Comparison of ENCODE assay signal across 24 cellular contexts in the genomic region with DNA sequence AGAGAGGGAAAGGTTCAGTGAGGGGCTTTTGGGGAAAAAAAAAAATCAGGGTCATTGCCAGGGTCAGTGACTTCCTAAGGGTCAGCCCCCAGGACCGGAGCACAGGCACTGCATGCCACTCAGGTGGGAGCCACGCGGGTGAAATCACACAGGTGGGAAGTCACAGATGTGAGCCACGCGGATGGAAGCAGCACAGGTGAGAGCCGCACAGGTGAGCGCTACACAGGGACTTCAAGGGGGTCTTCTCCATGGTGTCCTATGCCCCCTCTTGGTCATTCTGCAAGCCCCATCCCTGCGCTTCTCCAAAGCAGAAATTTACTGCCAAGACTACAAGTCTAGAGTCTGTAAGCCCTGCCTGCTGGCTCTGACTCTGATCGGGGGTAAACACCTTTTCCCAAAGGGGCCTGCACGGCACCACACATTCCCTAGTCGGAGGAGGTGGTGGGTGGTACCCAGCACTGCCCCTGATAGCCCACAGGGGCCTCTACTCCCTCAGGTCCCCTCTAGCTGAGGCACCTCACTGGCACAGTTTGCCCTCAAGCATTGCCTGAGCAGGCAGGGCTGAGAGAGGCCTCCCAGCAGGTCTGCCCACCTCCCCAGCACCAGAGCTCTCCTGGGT. TPM values are rescaled to one million over a fixed set of nuclear protein-coding genes. Genes with fewer than 3 reads are reported as not detected.
DNase-seq lines count a peak whose midpoint lies in the region; ATAC-seq and TF ChIP-seq lines count a peak whose summit lies in the region.
"Had no signal": no experiment of that assay in that cellular context is flagged by ENCODE, and none has a peak within 500 bp of the region (broad histone marks: within the 10 kb centered on the region; RNA-seq: fewer than 3 reads in every experiment).

No MANE protein-coding gene starts in this region.

- H3K9ac ChIP-seq in BLaER1 treated with 17β-estradiol and CSF1 and Interleukin-3, amounts not matched to agents 10 nM and 100 nM, result 0 out of 22 replicates have a peak overlapping the region, but pooled peaks of 1 of the 11 experiments have one; percentile 2

- intact Hi-C loops in stomach (cut with DNase I; ENCODE audit: low total_unique reads), result no loop called here

- no peaks in the 10 kb centered on the region for H3K27me3 ChIP-seq in BLaER1 treated with 17β-estradiol and CSF1 and Interleukin-3, amounts not matched to agents 10 nM and 100 nM
- H3K27me3 ChIP-seq in stomach, result peaks cover 0 to 48% (median 0%) of the 10 kb centered on the region in 3 donors
- H3K27me3 ChIP-seq: BE2C had no signal

- H3K27ac Mint-ChIP-seq in chondrocyte (ENCODE audit: unreplicated experiment), result no peak overlapping the region
- peak overlapping the region; percentile 50 for H3K27ac Mint-ChIP-seq in neural crest cell (ENCODE audit: unreplicated experiment)
- H3K27ac Mint-ChIP-seq: CD4-positive, alpha-beta T cell; GM23338 had no signal

- TF ChIP-seq CTCF in chondrocyte (IDR thresholded peaks at IDR 0.05) (no peak), neural crest cell (conservative IDR thresholded peaks at IDR 0.05) (no peak), stomach (IDR thresholded peaks at IDR 0.05) (no peak)

- H3K4me1 ChIP-seq in BLaER1 treated with 17β-estradiol and CSF1 and Interleukin-3, amounts not matched to agents 10 nM and 100 nM, result peaks cover 7 to 63% (median 54%) of the 10 kb centered on the region in 10 experiments
- H3K4me1 ChIP-seq in stomach, result no peaks in the 10 kb centered on the region

- no peaks in the 10 kb centered on the region for H4K20me1 ChIP-seq in BLaER1 treated with 17β-estradiol and CSF1 and Interleukin-3, amounts not matched to agents 10 nM and 100 nM

- no peak overlapping the region for H3K27ac ChIP-seq in BLaER1 treated with 17β-estradiol and CSF1 and Interleukin-3, amounts not matched to agents 10 nM and 100 nM
- H3K27ac ChIP-seq in stomach, result no peak overlapping the region
- H3K27ac ChIP-seq: RWPE1 had no signal

- H3K9me3 ChIP-seq in BLaER1 treated with 17β-estradiol and CSF1 and Interleukin-3, amounts not matched to agents 10 nM and 100 nM (replicated peaks in 1 of 11), result no peaks in the 10 kb centered on the region
- H3K9me3 ChIP-seq in stomach, result no peaks in the 10 kb centered on the region
- H3K9me3 ChIP-seq: BE2C had no signal

- peak; percentile 61 for DNase-seq in chondrocyte (ENCODE audit: low spot score)
- no peak for DNase-seq in neural crest cell (ENCODE audit: low read depth, low spot score)
- DNase-seq in stomach, result peak; percentile 11
- no peak for DNase-seq in stimulated activated CD4-positive, alpha-beta T cell treated with anti-CD3 and anti-CD28 coated beads, Interleukin-4, amount 100 ng/mL, for 24 hours
- DNase-seq: CD4-positive, alpha-beta T cell; COR-L47; DMS79; HCEC 1CT; KBM-7; NCI-H1092 treated with DMSO at 0.1 percent for 48 hours; NCI-H146; NCI-H2029; NCI-H226; NCI-H510A treated with DMSO at 0.1 percent for 48 hours; NCI-H748 treated with DMSO at 0.1 percent for 48 hours; SIG-M5 had no signal

- H3K4me2 ChIP-seq in BLaER1 treated with 17β-estradiol and CSF1 and Interleukin-3, amounts not matched to agents 10 nM and 100 nM, result peak overlapping the region in 10 of 11 experiments; percentile 16 to 83 (median 70); a peak in 17 of 22 replicates
- H3K4me2 ChIP-seq: GM23338 had no signal

- no peaks in the 10 kb centered on the region for H3K36me3 ChIP-seq in BLaER1 treated with 17β-estradiol and CSF1 and Interleukin-3, amounts not matched to agents 10 nM and 100 nM
- no peaks in the 10 kb centered on the region for H3K36me3 ChIP-seq in stomach
- H3K36me3 ChIP-seq: BE2C had no signal

- no peaks in the 10 kb centered on the region for H3K4me1 Mint-ChIP-seq in chondrocyte (ENCODE audit: low read depth)
- H3K4me1 Mint-ChIP-seq in neural crest cell, result no peaks in the 10 kb centered on the region

- H3K9me3 Mint-ChIP-seq in chondrocyte (ENCODE audit: low read depth) (peaks cover 9% of the 10 kb centered on the region), neural crest cell (peaks cover 3% of the 10 kb centered on the region)
- H3K9me3 Mint-ChIP-seq: CD4-positive, alpha-beta T cell had no signal

- H3K4me3 Mint-ChIP-seq in chondrocyte (ENCODE audit: unreplicated experiment), result no peak overlapping the region
- H3K4me3 Mint-ChIP-seq in neural crest cell, result no peak overlapping the region
- H3K4me3 Mint-ChIP-seq: CD4-positive, alpha-beta T cell; GM23338 had no signal

- no peak for TF ChIP-seq POLR2A in stomach (IDR thresholded peaks at IDR 0.05)

- WGBS in stomach, 5 donors, result 80 to 90% (median 87%) methylated on average over 11 of the region's 11 CpGs

- TF ChIP-seq EP300 in stomach (IDR thresholded peaks at IDR 0.05), result no peak

- H3K36me3 Mint-ChIP-seq in chondrocyte (ENCODE audit: low read depth) (no peaks in the 10 kb centered on the region), neural crest cell (ENCODE audit: low read depth) (no peaks in the 10 kb centered on the region)

- no peak overlapping the region for H3K4me3 ChIP-seq in BLaER1 treated with 17β-estradiol and CSF1 and Interleukin-3, amounts not matched to agents 10 nM and 100 nM
- H3K4me3 ChIP-seq in stomach, result no peak overlapping the region
- H3K4me3 ChIP-seq: GM23338 had no signal

- H3K27me3 Mint-ChIP-seq in chondrocyte (ENCODE audit: low read depth), result peaks cover 33% of the 10 kb centered on the region
- H3K27me3 Mint-ChIP-seq in neural crest cell (ENCODE audit: low read depth), result peaks cover 3% of the 10 kb centered on the region

- ATAC-seq in GM19023 (IDR thresholded peaks at IDR 0.05; ENCODE audit: unreplicated experiment) (no peak), GM21423 (IDR thresholded peaks at IDR 0.05; ENCODE audit: unreplicated experiment) (no peak)

RNA-seq across cellular contexts. Expression of a gene that starts 18.3 kb away (rescaled TPM):
- total RNA-seq in chondrocyte (not detected in 3 replicates), neural crest cell (not detected in 2 replicates), stomach (not detected)
- not detected for polyA plus RNA-seq in stomach
- total RNA-seq: A673; CD4-positive, alpha-beta T cell; GM23338; HT-29 had no signal
- polyA plus RNA-seq: GM23338 had no signal

RNA-seq across cellular contexts. Expression of a gene that starts 47.6 kb away (rescaled TPM):
- 0.17 TPM in 1 of 3 replicates, not detected in the others for total RNA-seq in chondrocyte
- total RNA-seq in neural crest cell, result 0.11 and 0.40 TPM in 2 replicates
- total RNA-seq in stomach, result 10 to 100 TPM in 2 of 5 donors, 1 to 10 TPM in 2, under 1 TPM in 1; 0.72 to 67.1 (median 4.8) TPM
- polyA plus RNA-seq in stomach, result 10 to 100 TPM in 1 of 3 donors, 1 to 10 TPM in 2; 1.6 to 11.0 (median 3.4) TPM
- total RNA-seq: A673 had no signal

Comparison
In these comparisons a context has a peak if more than half of its experiments do, and no peak if none do; other contexts are left out.
1. DNase-seq: peak in chondrocyte (single experiment) and stomach (single experiment); none in neural crest cell (single experiment) and stimulated activated CD4-positive, alpha-beta T cell treated with anti-CD3 and anti-CD28 coated beads, Interleukin-4, amount 100 ng/mL, for 24 hours (single experiment).